1 cellular context compared by ENCODE assay signal in genomic region chr6:56242343-56242742, GRCh38.
TF ChIP-seq lines count a peak whose summit lies in the region.

No MANE protein-coding gene starts in this region.

TF ChIP-seq in WTC11, 78 proteins besides CTCF, POLR2A, EP300 and RAD21 (continued from another document):
- TF ChIP-seq, protein P1, sequence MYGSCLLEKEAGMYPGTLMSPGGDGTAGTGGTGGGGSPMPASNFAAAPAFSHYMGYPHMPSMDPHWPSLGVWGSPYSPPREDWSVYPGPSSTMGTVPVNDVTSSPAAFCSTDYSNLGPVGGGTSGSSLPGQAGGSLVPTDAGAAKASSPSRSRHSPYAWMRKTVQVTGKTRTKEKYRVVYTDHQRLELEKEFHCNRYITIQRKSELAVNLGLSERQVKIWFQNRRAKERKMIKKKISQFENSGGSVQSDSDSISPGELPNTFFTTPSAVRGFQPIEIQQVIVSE (CRISPR knock-in tag; IDR thresholded peaks at IDR 0.05; ENCODE audit: borderline replicate concordance) = no peak
- TF ChIP-seq HMGXB4 (CRISPR knock-in tag; IDR thresholded peaks at IDR 0.05) = no peak
- no peak for TF ChIP-seq RORB (CRISPR knock-in tag; IDR thresholded peaks at IDR 0.05)
